In the genomic region with DNA sequence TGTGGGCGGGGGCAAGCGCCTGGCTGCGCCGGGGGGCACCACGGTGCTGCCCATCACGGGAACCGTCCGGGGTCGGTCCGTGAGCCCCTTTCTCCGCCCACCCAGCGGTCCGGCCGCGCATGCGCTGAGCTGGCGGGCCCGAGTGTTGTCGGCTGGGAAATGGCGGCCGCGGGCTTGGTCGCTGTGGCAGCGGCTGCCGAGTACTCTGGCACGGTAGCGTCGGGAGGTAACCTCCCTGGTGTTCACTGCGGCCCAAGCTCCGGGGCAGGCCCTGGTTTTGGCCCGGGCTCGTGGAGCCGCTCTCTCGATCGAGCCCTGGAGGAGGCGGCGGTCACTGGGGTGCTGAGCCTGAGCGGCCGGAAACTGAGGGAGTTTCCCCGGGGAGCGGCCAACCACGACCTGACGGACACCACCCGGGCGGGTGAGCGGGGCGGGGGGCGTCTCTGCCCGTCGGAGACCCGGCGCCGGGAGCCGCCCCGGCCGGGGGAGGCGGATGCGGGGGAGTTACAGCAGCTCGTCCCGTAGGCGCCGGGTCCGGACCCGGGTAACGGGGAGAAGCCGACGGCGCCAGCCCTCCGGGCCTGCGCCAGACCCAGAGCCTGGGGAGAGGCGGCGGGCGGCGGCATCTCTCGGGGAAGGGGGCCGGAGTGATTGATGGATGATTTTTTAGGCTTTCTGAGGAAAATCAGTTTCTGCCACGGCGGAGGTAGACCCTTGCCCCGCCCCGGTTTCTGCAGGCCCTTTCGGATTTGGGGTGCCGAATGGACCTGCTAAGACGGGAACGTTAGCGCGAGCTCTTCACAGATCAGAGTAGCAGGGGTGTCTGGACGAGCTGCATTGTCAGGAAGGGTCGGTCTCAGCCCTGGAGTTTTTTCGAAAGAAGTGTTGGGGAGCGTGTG, we compare ENCODE assay signal across 8 cellular contexts. TPM values are rescaled to one million over a fixed set of nuclear protein-coding genes. Genes with fewer than 3 reads are reported as not detected.
DNase-seq lines count a peak whose midpoint lies in the region; ATAC-seq and TF ChIP-seq lines count a peak whose summit lies in the region.

A gene (plus strand): TSS at position 135 of the 899 bp plus-strand sequence. CDS start 25 bp downstream, at position 160.

- H3K27me3 Mint-ChIP-seq in activated naive CD8-positive, alpha-beta T cell treated with anti-CD3 and anti-CD28 coated beads, Interleukin-2, amount 10 ng/mL, durations not matched to agents 7 days and 5 days: no peaks in the 10 kb centered on the region

- no peaks in the 10 kb centered on the region for H3K36me3 ChIP-seq in ovary
- H3K36me3 ChIP-seq in thymus (ENCODE audit: control insufficient read depth, insufficient read depth): no peaks in the 10 kb centered on the region

- H3K4me3 Mint-ChIP-seq in activated naive CD8-positive, alpha-beta T cell treated with anti-CD3 and anti-CD28 coated beads, Interleukin-2, amount 10 ng/mL, durations not matched to agents 7 days and 5 days: peak within 1 kb of the TSS; percentile 97

- 0 to 1% (median 1%) methylated on average over 80 to 90 of the region's 90 CpGs for WGBS in ovary, 3 donors
- under 1% methylated on average over 90 of the region's 90 CpGs for WGBS in thymus

- DNase-seq in GM10266 (ENCODE audit: extremely low spot score) (peak; percentile 94), HFF-Myc (ENCODE audit: extremely low read depth, low read depth) (no peak), NCI-H1092 (lab: John Stamatoyannopoulos, UW) (peak; percentile 75), SW 1271 (lab: John Stamatoyannopoulos, UW) (peak; percentile 24 to 80), Right ventricle myocardium inferior (ENCODE audit: missing footprints) (peak; percentile 91), ovary (peak; percentile 73 to 92 (median 86))
- peak; percentile 93 for DNase-seq in activated naive CD8-positive, alpha-beta T cell treated with anti-CD3 and anti-CD28 coated beads, Interleukin-2, amount 10 ng/mL, durations not matched to agents 7 days and 5 days

- H3K36me3 Mint-ChIP-seq in activated naive CD8-positive, alpha-beta T cell treated with anti-CD3 and anti-CD28 coated beads, Interleukin-2, amount 10 ng/mL, durations not matched to agents 7 days and 5 days: peaks cover 9% of the 10 kb centered on the region

- H3K4me3 ChIP-seq in HFF-Myc (replicated peaks; ENCODE audit: low read depth, low read length) (peak within 1 kb of the TSS; percentile 91), ovary (peak within 1 kb of the TSS; percentile 63), thymus (ENCODE audit: low read length) (peak within 1 kb of the TSS; percentile 99)

- no peaks in the 10 kb centered on the region for H3K9me3 Mint-ChIP-seq in activated naive CD8-positive, alpha-beta T cell treated with anti-CD3 and anti-CD28 coated beads, Interleukin-2, amount 10 ng/mL, durations not matched to agents 7 days and 5 days

- TF ChIP-seq EP300 in ovary (IDR thresholded peaks at IDR 0.05): no peak

- H3K27me3 ChIP-seq in ovary (no peaks in the 10 kb centered on the region), thymus (ENCODE audit: control insufficient read depth, insufficient read depth) (no peaks in the 10 kb centered on the region)

- intact Hi-C loops in Right ventricle myocardium inferior (cut with DNase I) (loop anchor here (5.0 kb wide), 1 partner anchor 39 kb away; no protein-coding TSS in a partner anchor), ovary (cut with DNase I) (no loop called here)

- peaks cover 7% of the 10 kb centered on the region for H3K4me1 ChIP-seq in ovary (ENCODE audit: insufficient read depth)
- no peaks in the 10 kb centered on the region for H3K4me1 ChIP-seq in thymus (ENCODE audit: control insufficient read depth, insufficient read depth, low read length)

- H3K27ac ChIP-seq in ovary (peak within 1 kb of the TSS; percentile 93 to 98), thymus (ENCODE audit: low read depth) (peak within 1 kb of the TSS; percentile 96)

- H3K4me1 Mint-ChIP-seq in activated naive CD8-positive, alpha-beta T cell treated with anti-CD3 and anti-CD28 coated beads, Interleukin-2, amount 10 ng/mL, durations not matched to agents 7 days and 5 days: peaks cover 26% of the 10 kb centered on the region

- ATAC-seq in activated naive CD8-positive, alpha-beta T cell treated with anti-CD3 and anti-CD28 coated beads, Interleukin-2, amount 10 ng/mL, durations not matched to agents 7 days and 5 days (ENCODE audit: low read depth): peak; percentile 74
- peak; percentile 90 for ATAC-seq in Right ventricle myocardium inferior

- TF ChIP-seq CTCF in GM10266 (IDR thresholded peaks at IDR 0.05; ENCODE audit: control insufficient read depth, insufficient read depth, low read depth, missing control alignments) (no peak), HFF-Myc (IDR thresholded peaks at IDR 0.05; ENCODE audit: low read depth, low read length, missing control alignments) (no peak), ovary (IDR thresholded peaks at IDR 0.05) (peak in 1 of 3 donors; percentile 5)

- peak; percentile 62 for TF ChIP-seq POLR2A in ovary (IDR thresholded peaks at IDR 0.05)

- POLR2A ChIA-PET in activated naive CD8-positive, alpha-beta T cell treated with anti-CD3 and anti-CD28 coated beads, Interleukin-2, amount 10 ng/mL, durations not matched to agents 7 days and 5 days (lab: Charles Lee): interaction anchor here (0.5 to 1.7 kb wide), 12 partner anchors 9 to 79 kb away, joined by 3 to 13 read pairs (median 4); a partner anchor contains a TSS

- no peaks in the 10 kb centered on the region for H3K9me3 ChIP-seq in ovary
- no peaks in the 10 kb centered on the region for H3K9me3 ChIP-seq in thymus (ENCODE audit: control insufficient read depth)

- H3K27ac Mint-ChIP-seq in activated naive CD8-positive, alpha-beta T cell treated with anti-CD3 and anti-CD28 coated beads, Interleukin-2, amount 10 ng/mL, durations not matched to agents 7 days and 5 days: peak within 1 kb of the TSS; percentile 99

RNA-seq across cellular contexts. Expression of the gene that starts here (rescaled TPM):
- 10 to 100 TPM; 67.1 to 83.4 TPM for total RNA-seq in activated naive CD8-positive, alpha-beta T cell treated with anti-CD3 and anti-CD28 coated beads, Interleukin-2, amount 10 ng/mL, durations not matched to agents 7 days and 5 days
- total RNA-seq in Right ventricle myocardium inferior (17.9 TPM), ovary (100 to 1,000 TPM in 2 of 7 donors, 10 to 100 TPM in 5; 44.4 to 192 (median 61.6) TPM)
- polyA plus RNA-seq in ovary (10 to 100 TPM; 20.9 to 69.6 TPM), thymus (76.6 TPM)
